ENCODE assay signal across 13 cellular contexts in genomic region chr9:73437758-73438157, GRCh38.
DNase-seq lines count a peak whose midpoint lies in the region; ATAC-seq and TF ChIP-seq lines count a peak whose summit lies in the region.
"Had no signal": no experiment of that assay in that cellular context is flagged by ENCODE, and none has a peak within 500 bp of the region (broad histone marks: within the 10 kb centered on the region; RNA-seq: fewer than 3 reads in every experiment).

No MANE protein-coding gene starts in this region.

- H3K27me3 ChIP-seq in MG63: no peaks in the 10 kb centered on the region

- H3K36me3 ChIP-seq in MG63: no peaks in the 10 kb centered on the region

- in situ Hi-C loops in astrocyte of the spinal cord (cut with HindIII; ENCODE audit: low sequenced_read_pairs): no loop called here

- no peak for TF ChIP-seq CTCF in astrocyte of the spinal cord (IDR thresholded peaks at IDR 0.05; ENCODE audit: low read depth, low read length)

- no peak overlapping the region for H3K4me3 ChIP-seq in astrocyte of the spinal cord (ENCODE audit: low read depth, low read length)
- H3K4me3 ChIP-seq in MG63: no peak overlapping the region
- H3K4me3 ChIP-seq: skin epidermis had no signal

- peak; percentile 55 for ATAC-seq in GM21619 (IDR thresholded peaks at IDR 0.05; ENCODE audit: unreplicated experiment)
- peak; percentile 79 for ATAC-seq in HG03457 (IDR thresholded peaks at IDR 0.05; ENCODE audit: unreplicated experiment)
- ATAC-seq: SK-N-SH treated with all-trans-retinoic acid at 6 μM for 48 hours had no signal

- no peaks in the 10 kb centered on the region for H3K9me3 ChIP-seq in MG63

- DNase-seq in COLO829 (ENCODE audit: low spot score) (peak; percentile 50), astrocyte of the spinal cord (ENCODE audit: low read depth, low spot score) (peak; percentile 2), GOT3 (lab: John Stamatoyannopoulos, UW) (no peak), NCI-H1417 treated with DMSO at 0.1 percent for 48 hours (lab: John Stamatoyannopoulos, UW) (no peak), MG63 (no peak)
- no peak for DNase-seq in stimulated activated CD4-positive, alpha-beta T cell treated with anti-CD3 and anti-CD28 coated beads, Interleukin-4, amount 100 ng/mL, for 24 hours
- DNase-seq: activated CD8-positive, alpha-beta memory T cell treated with anti-CD3 and anti-CD28 coated beads, Interleukin-2, amount 50 U/mL, for 48 hours; dermis blood vessel endothelial cell; NCI-H1105 treated with DMSO at 0.1 percent for 48 hours had no signal

Comparison
In these comparisons a context has a peak if more than half of its experiments do, and no peak if none do; other contexts are left out.
1. DNase-seq: peak in COLO829 (single experiment) and astrocyte of the spinal cord (single experiment); none in GOT3 (single experiment), NCI-H1417 treated with DMSO at 0.1 percent for 48 hours (single experiment), stimulated activated CD4-positive, alpha-beta T cell treated with anti-CD3 and anti-CD28 coated beads, Interleukin-4, amount 100 ng/mL, for 24 hours (single experiment) and MG63 (single experiment).